Comparison of ENCODE assay signal across 17 cellular contexts in the genomic region with DNA sequence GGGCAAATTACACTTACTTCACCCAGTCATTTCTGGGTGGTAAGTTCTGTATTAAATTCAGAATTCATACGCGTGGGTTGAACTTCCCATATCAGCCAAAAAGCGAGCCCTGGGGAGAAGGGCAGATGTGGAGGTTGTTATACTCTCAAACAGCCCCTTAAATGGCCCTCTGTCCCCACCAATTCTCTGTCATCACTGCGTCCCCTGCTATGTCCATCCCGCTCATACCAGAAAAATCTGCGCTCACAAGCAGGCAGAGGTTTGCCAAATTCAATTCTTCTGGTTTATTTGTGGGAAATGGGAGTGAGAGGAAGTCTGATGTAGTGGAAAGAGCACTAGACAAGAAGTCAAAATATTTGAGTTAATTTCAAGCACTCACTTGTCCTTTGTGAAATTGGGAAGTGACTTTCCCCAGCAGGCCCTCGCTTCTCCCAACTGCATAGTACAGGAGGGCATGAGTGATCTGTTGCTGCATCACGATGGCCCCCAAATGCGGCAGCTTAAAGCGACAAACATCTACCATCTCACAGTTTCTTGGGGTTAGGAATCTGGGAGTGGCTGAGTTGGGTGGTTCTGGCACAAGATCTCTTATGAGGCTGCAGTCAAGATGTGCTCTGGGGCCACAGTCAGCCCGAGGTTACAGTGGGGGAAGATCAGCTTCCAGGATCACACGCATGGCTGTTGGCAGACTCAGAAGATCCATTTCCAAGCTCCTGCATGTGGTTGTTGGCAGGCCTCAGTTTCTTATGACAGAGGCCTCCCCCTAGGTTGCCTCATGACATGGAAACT.
DNase-seq lines count a peak whose midpoint lies in the region; ATAC-seq, FAIRE-seq and TF ChIP-seq lines count a peak whose summit lies in the region.
"Had no signal": no experiment of that assay in that cellular context is flagged by ENCODE, and none has a peak within 500 bp of the region (broad histone marks: within the 10 kb centered on the region; RNA-seq: fewer than 3 reads in every experiment).

No MANE protein-coding gene starts in this region.

- H3K4me1 ChIP-seq in heart left ventricle, result peaks cover 0 to 40% (median 14%) of the 10 kb centered on the region in 12 donors

- WGBS in heart left ventricle, 4 donors, result 71 to 78% (median 73%) methylated on average over 12 of the region's 12 CpGs

- peak; percentile 23 for FAIRE-seq in bronchial epithelial cell (lab: Jason Lieb, UNC)

- DNase-seq in AG08395 (ENCODE audit: low spot score), result peak; percentile 84
- DNase-seq in bronchial epithelial cell (ENCODE audit: low read depth), result no peak
- peak in 1 of 5 donors; percentile 10 for DNase-seq in heart left ventricle
- peak; percentile 12 for DNase-seq in omental fat pad (ENCODE audit: low spot score)
- no peak for DNase-seq in NCI-H446 (lab: John Stamatoyannopoulos, UW)
- DNase-seq: activated CD4-positive, alpha-beta T cell treated with anti-CD3 and anti-CD28 coated beads for 36 hours; cortex of kidney; hypothalamus; kidney glomerular epithelial cell; NCI-H187 treated with DMSO at 0.1 percent for 48 hours; NCI-H524; T1000; trophoblast cell had no signal

- TF ChIP-seq POLR2A in heart left ventricle (IDR thresholded peaks at IDR 0.05), result no peak

- peak in 2 of 4 donors; percentile 16 to 58 for ATAC-seq in heart left ventricle
- ATAC-seq in omental fat pad (ENCODE audit: low FRiP score), result no peak
- no peak for ATAC-seq in HG02759 (IDR thresholded peaks at IDR 0.05; ENCODE audit: unreplicated experiment)
- no peak for ATAC-seq in HG03460 (IDR thresholded peaks at IDR 0.05; ENCODE audit: unreplicated experiment)
- no peak for ATAC-seq in HG03378 (IDR thresholded peaks at IDR 0.05; ENCODE audit: unreplicated experiment)
- ATAC-seq: activated CD4-positive, alpha-beta T cell treated with anti-CD3 and anti-CD28 coated beads for 36 hours had no signal

- no peaks in the 10 kb centered on the region for H3K36me3 ChIP-seq in bronchial epithelial cell (ENCODE audit: control insufficient read depth, insufficient read depth, low read length)
- no peaks in the 10 kb centered on the region for H3K36me3 ChIP-seq in heart left ventricle
- H3K36me3 ChIP-seq: SJSA1 had no signal

- no peaks in the 10 kb centered on the region for H3K27me3 ChIP-seq in bronchial epithelial cell (ENCODE audit: control insufficient read depth, insufficient read depth, low read length)
- peaks cover 0 to 8% (median 2%) of the 10 kb centered on the region in 9 donors for H3K27me3 ChIP-seq in heart left ventricle
- H3K27me3 ChIP-seq: SJSA1 had no signal

- H3K9me3 ChIP-seq in heart left ventricle, result no peaks in the 10 kb centered on the region
- H3K9me3 ChIP-seq: SJSA1 had no signal

- no peak for TF ChIP-seq CTCF in bronchial epithelial cell (IDR thresholded peaks at IDR 0.05; ENCODE audit: insufficient read depth, low read length, severe bottlenecking)
- no peak for TF ChIP-seq CTCF in heart left ventricle (IDR thresholded peaks at IDR 0.05)
- TF ChIP-seq CTCF in omental fat pad (IDR thresholded peaks at IDR 0.05), result no peak

- H3K4me3 ChIP-seq in bronchial epithelial cell (ENCODE audit: low read depth, low read length), result no peak overlapping the region
- H3K4me3 ChIP-seq in heart left ventricle, result no peak overlapping the region
- H3K4me3 ChIP-seq: SJSA1 had no signal

- intact Hi-C loops in heart left ventricle (cut with DNase I), result no loop called here

- H3K27ac ChIP-seq in heart left ventricle, result peak overlapping the region in 7 of 12 donors; percentile 10 to 73 (median 47)
- H3K27ac ChIP-seq: SJSA1 had no signal

Comparison
In these comparisons a context has a peak if more than half of its experiments do, and no peak if none do; other contexts are left out.
1. DNase-seq: peak in AG08395 (single experiment) and omental fat pad (single experiment); none in bronchial epithelial cell (single experiment) and NCI-H446 (0 of 2).